ENCODE assay signal across 8 cellular contexts in genomic region chr1:59947047-59947938, GRCh38. TPM values are rescaled to one million over a fixed set of nuclear protein-coding genes. Genes with fewer than 3 reads are reported as not detected.
A peak's percentile ranks its signal among the peaks of the same experiment; 100 is the strongest.
DNase-seq lines count a peak whose midpoint lies in the region; ATAC-seq and TF ChIP-seq lines count a peak whose summit lies in the region.

No MANE protein-coding gene starts in this region.

- no peaks in the 10 kb centered on the region for H3K9me2 ChIP-seq in PC-3 (replicated peaks; ENCODE audit: low read length)

- CTCF ChIA-PET in PC-3 (lab: Charles Lee) = interaction anchor here (0.7 to 1.1 kb wide), 5 partner anchors 24 to 128 kb away, joined by 3 to 8 read pairs (median 5); no protein-coding TSS in a partner anchor

- TF ChIP-seq CTCF in PC-3 (conservative IDR thresholded peaks at IDR 0.05; ENCODE audit: low read depth, low read length) (peak; percentile 95), parathyroid adenoma (IDR thresholded peaks at IDR 0.05) (peak; percentile 75)

- no peak overlapping the region for H3K27ac ChIP-seq in PC-3 (ENCODE audit: low read length)
- H3K27ac ChIP-seq in parathyroid adenoma = no peak overlapping the region

- no TSS peak for BruUV-seq in PC-3 (replicated peaks; lab: Mats Ljungman, UMichigan)

- H3K4me1 ChIP-seq in PC-3 (ENCODE audit: insufficient read depth, low read length) = no peaks in the 10 kb centered on the region
- no peaks in the 10 kb centered on the region for H3K4me1 ChIP-seq in parathyroid adenoma

- H3K9ac ChIP-seq in PC-3 (ENCODE audit: low read length) (no peak overlapping the region), parathyroid adenoma (no peak overlapping the region)

- no peak overlapping the region for H3K4me3 ChIP-seq in PC-3 (ENCODE audit: low read length)
- H3K4me3 ChIP-seq in parathyroid adenoma (ENCODE audit: low read depth, low read length) = no peak overlapping the region

- H4K20me1 ChIP-seq in PC-3 (ENCODE audit: low read length) = no peaks in the 10 kb centered on the region

- H3K79me2 ChIP-seq in PC-3 (ENCODE audit: low read length) (no peaks in the 10 kb centered on the region), parathyroid adenoma (no peaks in the 10 kb centered on the region)

- intact Hi-C loops in PC-3 (cut with micrococcal nuclease) = loop anchor here (1.0 to 10.0 kb wide), 3 partner anchors 44 to 172 kb away; no protein-coding TSS in a partner anchor

- in situ Hi-C loops in G401 (cut with HindIII; ENCODE audit: low sequenced_read_pairs) = no loop called here

- peak; percentile 76 for DNase-seq in G401 (ENCODE audit: low spot score)
- peak; percentile 55 for DNase-seq in HT1080 (ENCODE audit: low read depth)
- DNase-seq in PC-3 = peak; percentile 76
- peak; percentile 7 for DNase-seq in activated T-helper 9 cell treated with anti-CD3 and anti-CD28 coated beads, Interleukin-2, amount 50 U/mL, for 16 hours (ENCODE audit: low read depth)
- DNase-seq in glomerular endothelial cell (ENCODE audit: extremely low read depth, low read depth, low spot score) = peak; percentile 52

- peaks cover 35% of the 10 kb centered on the region for H3K27me3 ChIP-seq in PC-3 (ENCODE audit: low read length)
- no peaks in the 10 kb centered on the region for H3K27me3 ChIP-seq in parathyroid adenoma (ENCODE audit: control insufficient read depth, insufficient read depth, low read length)

- no peaks in the 10 kb centered on the region for H3K9me3 ChIP-seq in PC-3 (ENCODE audit: low read length)
- H3K9me3 ChIP-seq in parathyroid adenoma (ENCODE audit: control insufficient read depth, low read length) = no peaks in the 10 kb centered on the region

- POLR2A ChIA-PET in PC-3 (lab: Charles Lee; ENCODE audit: unreplicated experiment) = interaction anchor here (0.6 kb wide), 1 partner anchor 247 kb away, joined by 3 read pairs; no protein-coding TSS in a partner anchor

- ATAC-seq in GM21528 (IDR thresholded peaks at IDR 0.05; ENCODE audit: low FRiP score, unreplicated experiment) (peak; percentile 96), PC-3 (peak; percentile 97), HG02840 (IDR thresholded peaks at IDR 0.05; ENCODE audit: low FRiP score, unreplicated experiment) (no peak)

- H3K4me2 ChIP-seq in PC-3 (ENCODE audit: low read length) (no peak overlapping the region), parathyroid adenoma (ENCODE audit: low read length) (no peak overlapping the region)

- H3F3A ChIP-seq in PC-3 (ENCODE audit: low read length, unreplicated experiment) = no peaks in the 10 kb centered on the region

- H3K36me3 ChIP-seq in PC-3 (ENCODE audit: low read depth, low read length) (no peaks in the 10 kb centered on the region), parathyroid adenoma (ENCODE audit: control insufficient read depth, insufficient read depth, low read length) (no peaks in the 10 kb centered on the region)

- H2AFZ ChIP-seq in PC-3 (ENCODE audit: low read length) = no peak overlapping the region
- no peak overlapping the region for H2AFZ ChIP-seq in parathyroid adenoma

RNA-seq across cellular contexts. Expression of gene CYP2J2, which starts 20.7 kb away (rescaled TPM):
- not detected in 2 replicates for total RNA-seq in G401 (2014; rRNA removed; shearing (Covaris generic))
- total RNA-seq in HT1080 (2014; rRNA removed; shearing (Covaris generic)) = 1.5 TPM in 2 replicates
- polyA plus RNA-seq in HT1080 (2015; cell fraction: cytosol; rRNA removed) = 3.6 and 4.3 TPM in 2 replicates
- polyA plus RNA-seq in HT1080 (2015; cell fraction: nucleus; rRNA removed) = 9.3 and 10.5 TPM in 2 replicates
- total RNA-seq in PC-3 (2014; rRNA removed) (0.44 and 0.75 TPM in 2 replicates), glomerular endothelial cell (0.05 and 0.58 TPM in 2 replicates)

Comparison
In these comparisons a context has a peak if more than half of its experiments do, and no peak if none do; other contexts are left out.
1. DNase-seq: peak in every context shown above with its lines; median percentile 76 in G401; 76 in PC-3; 55 in HT1080; 52 in glomerular endothelial cell; 7 in activated T-helper 9 cell treated with anti-CD3 and anti-CD28 coated beads, Interleukin-2, amount 50 U/mL, for 16 hours.